1 cellular context compared by ENCODE assay signal in genomic region chr14:60092516-60092915, GRCh38.
A peak's percentile ranks its signal among the peaks of the same experiment; 100 is the strongest.
TF ChIP-seq lines count a peak whose summit lies in the region.

No MANE protein-coding gene starts in this region.

TF ChIP-seq in GM12878, 131 proteins besides CTCF, POLR2A, EP300 and RAD21:
- TF ChIP-seq REST (IDR thresholded peaks at IDR 0.05; ENCODE audit: low read depth, low read length) = no peak
- TF ChIP-seq TAF1 (IDR thresholded peaks at IDR 0.05; ENCODE audit: borderline replicate concordance, low read depth, low read length) = 0 out of 2 replicates have a peak, but pooled peaks have one; percentile 41
- 0 out of 2 replicates have a peak, but pooled peaks have one; percentile 2 for TF ChIP-seq SIN3A (IDR thresholded peaks at IDR 0.05; ENCODE audit: low read depth, low read length)
